8 cellular contexts compared by ENCODE assay signal in genomic region chr9:96449844-96450612, GRCh38. TPM values are rescaled to one million over a fixed set of nuclear protein-coding genes. Genes with fewer than 3 reads are reported as not detected.
DNase-seq lines count a peak whose midpoint lies in the region; ATAC-seq, FAIRE-seq and TF ChIP-seq lines count a peak whose summit lies in the region.

HABP4 (plus strand) TSS chr9:96450169; CDS start chr9:96450280, 111 bp downstream.

- H3K4me3 Mint-ChIP-seq in activated T-helper 1 cell treated with anti-CD3 and anti-CD28 coated beads, Interleukin-12 subunit alpha, Interleukin-12 subunit beta, Interleukin-2, Interleukin-4 antibody, amounts not matched to agents 30 ng/mL and 10 ng/mL and 1 ng/mL, durations not matched to agents 14 hours and 24 hours and 36 hours = peak within 1 kb of the TSS; percentile 87
- peak within 1 kb of the TSS; percentile 90 for H3K4me3 Mint-ChIP-seq in natural killer cell

- intact Hi-C loops in activated T-helper 1 cell treated with anti-CD3 and anti-CD28 coated beads, Interleukin-12 subunit alpha, Interleukin-12 subunit beta, Interleukin-2, Interleukin-4 antibody, amounts not matched to agents 30 ng/mL and 10 ng/mL and 1 ng/mL, durations not matched to agents 14 hours and 24 hours and 36 hours (cut with micrococcal nuclease) = loop anchor here (1.0 to 5.0 kb wide), 5 partner anchors 32 to 205 kb away; partner anchors contain the start of genes PRXL2C and ZNF367
- intact Hi-C loops in natural killer cell (cut with micrococcal nuclease) = loop anchor here (1.0 to 10.0 kb wide), 2 partner anchors 32 to 205 kb away; partner anchors contain the start of genes PRXL2C and ZNF367

- H3K79me2 ChIP-seq in DND-41 (ENCODE audit: insufficient read depth, low read length) (no peaks in the 10 kb centered on the region), GM23248 (ENCODE audit: insufficient read depth) (peaks cover 45% of the 10 kb centered on the region), Karpas-422 (ENCODE audit: low read length) (no peaks in the 10 kb centered on the region), fibroblast of lung (ENCODE audit: control insufficient read depth, insufficient read depth, low read length) (peaks cover 24% of the 10 kb centered on the region)

- H3K9me3 ChIP-seq in DND-41 (ENCODE audit: insufficient read depth, low read length, severe bottlenecking) = no peaks in the 10 kb centered on the region
- no peaks in the 10 kb centered on the region for H3K9me3 ChIP-seq in GM23248 (ENCODE audit: low read depth)
- no peaks in the 10 kb centered on the region for H3K9me3 ChIP-seq in Karpas-422 (ENCODE audit: low read length)
- no peaks in the 10 kb centered on the region for H3K9me3 ChIP-seq in fibroblast of lung (ENCODE audit: control insufficient read depth, insufficient read depth, low read depth, low read length)

- H3K27me3 Mint-ChIP-seq in activated T-helper 1 cell treated with anti-CD3 and anti-CD28 coated beads, Interleukin-12 subunit alpha, Interleukin-12 subunit beta, Interleukin-2, Interleukin-4 antibody, amounts not matched to agents 30 ng/mL and 10 ng/mL and 1 ng/mL, durations not matched to agents 14 hours and 24 hours and 36 hours (ENCODE audit: insufficient read depth) = peaks cover 29% of the 10 kb centered on the region
- H3K27me3 Mint-ChIP-seq in natural killer cell (ENCODE audit: low read depth in 2 of 2) = peaks cover 14 to 28% of the 10 kb centered on the region in 2 donors

- ATAC-seq in DND-41 (ENCODE audit: insufficient read depth, low read depth) (peak; percentile 97), natural killer cell (peak; percentile 94 to 98 (median 94))

- no peaks in the 10 kb centered on the region for H3K27me3 ChIP-seq in DND-41 (ENCODE audit: insufficient read depth, low read length, poor library complexity)
- no peaks in the 10 kb centered on the region for H3K27me3 ChIP-seq in GM23248 (replicated peaks; ENCODE audit: insufficient read depth)
- H3K27me3 ChIP-seq in Karpas-422 (ENCODE audit: low read length) = no peaks in the 10 kb centered on the region
- H3K27me3 ChIP-seq in fibroblast of lung (ENCODE audit: control insufficient read depth, insufficient read depth, low read length) = no peaks in the 10 kb centered on the region

- peak within 1 kb of the TSS; percentile 94 for H2AFZ ChIP-seq in DND-41 (ENCODE audit: low read depth, low read length)
- peak within 1 kb of the TSS; percentile 93 for H2AFZ ChIP-seq in GM23248
- H2AFZ ChIP-seq in Karpas-422 (ENCODE audit: low read length) = peak within 1 kb of the TSS; percentile 99
- peak within 1 kb of the TSS; percentile 99 for H2AFZ ChIP-seq in fibroblast of lung (ENCODE audit: low read length)

- H4K20me1 ChIP-seq in DND-41 (ENCODE audit: insufficient read depth, low read length) = no peaks in the 10 kb centered on the region
- no peaks in the 10 kb centered on the region for H4K20me1 ChIP-seq in GM23248 (ENCODE audit: insufficient read depth)
- no peaks in the 10 kb centered on the region for H4K20me1 ChIP-seq in Karpas-422 (ENCODE audit: insufficient read depth, low read depth, low read length)
- no peaks in the 10 kb centered on the region for H4K20me1 ChIP-seq in fibroblast of lung (ENCODE audit: control insufficient read depth, extremely low read depth, insufficient read depth, low read length)

- H3K4me1 ChIP-seq in DND-41 (ENCODE audit: insufficient read depth, low read length) = peaks cover 21% of the 10 kb centered on the region
- H3K4me1 ChIP-seq in GM23248 (ENCODE audit: insufficient read depth) = peaks cover 11% of the 10 kb centered on the region
- peaks cover 13% of the 10 kb centered on the region for H3K4me1 ChIP-seq in Karpas-422 (ENCODE audit: low read length)
- H3K4me1 ChIP-seq in fibroblast of lung (ENCODE audit: control insufficient read depth, extremely low read depth, insufficient read depth, low read length) = peaks cover 2% of the 10 kb centered on the region

- peaks cover 4% of the 10 kb centered on the region; the same call in 1 of the 2 replicates for H3F3A ChIP-seq in GM23248 (ENCODE audit: insufficient read depth)

- in situ Hi-C loops in GM23248 (cut with MboI) = no loop called here

- H3K27ac Mint-ChIP-seq in activated T-helper 1 cell treated with anti-CD3 and anti-CD28 coated beads, Interleukin-12 subunit alpha, Interleukin-12 subunit beta, Interleukin-2, Interleukin-4 antibody, amounts not matched to agents 30 ng/mL and 10 ng/mL and 1 ng/mL, durations not matched to agents 14 hours and 24 hours and 36 hours = peak within 1 kb of the TSS; percentile 55
- H3K27ac Mint-ChIP-seq in natural killer cell = peak within 1 kb of the TSS; percentile 32 to 71

- TF ChIP-seq CTCF in DND-41 (IDR thresholded peaks at IDR 0.05; ENCODE audit: borderline replicate concordance, extremely low read depth, low read length, poor library complexity, severe bottlenecking) (no peak), fibroblast of lung (conservative IDR thresholded peaks at IDR 0.05 in 1 of 2, IDR thresholded peaks at IDR 0.05 in 1 of 2; ENCODE audit: low read depth in 1 of 2, low read length in 2 of 2) (no peak), natural killer cell (IDR thresholded peaks at IDR 0.05) (no peak)

- H3K4me2 ChIP-seq in DND-41 (ENCODE audit: insufficient read depth, low read length) = peak within 1 kb of the TSS; percentile 98
- H3K4me2 ChIP-seq in GM23248 (ENCODE audit: unreplicated experiment) = peak within 1 kb of the TSS; percentile 89
- peak within 1 kb of the TSS; percentile 94 for H3K4me2 ChIP-seq in Karpas-422 (ENCODE audit: low read depth, low read length, poor library complexity, severe bottlenecking)
- H3K4me2 ChIP-seq in fibroblast of lung (ENCODE audit: extremely low read depth, insufficient read depth, low read length) = peak within 1 kb of the TSS; percentile 94

- no peaks in the 10 kb centered on the region for H3K36me3 ChIP-seq in DND-41 (ENCODE audit: insufficient read depth, low read length)
- no peaks in the 10 kb centered on the region for H3K36me3 ChIP-seq in GM23248 (ENCODE audit: low read depth)
- H3K36me3 ChIP-seq in Karpas-422 (ENCODE audit: insufficient read depth, low read length) = no peaks in the 10 kb centered on the region
- no peaks in the 10 kb centered on the region for H3K36me3 ChIP-seq in fibroblast of lung (ENCODE audit: control insufficient read depth, insufficient read depth, low read length)

- no peaks in the 10 kb centered on the region for H3K9me3 Mint-ChIP-seq in activated T-helper 1 cell treated with anti-CD3 and anti-CD28 coated beads, Interleukin-12 subunit alpha, Interleukin-12 subunit beta, Interleukin-2, Interleukin-4 antibody, amounts not matched to agents 30 ng/mL and 10 ng/mL and 1 ng/mL, durations not matched to agents 14 hours and 24 hours and 36 hours
- no peaks in the 10 kb centered on the region for H3K9me3 Mint-ChIP-seq in natural killer cell

- peaks cover 2% of the 10 kb centered on the region for H3K36me3 Mint-ChIP-seq in activated T-helper 1 cell treated with anti-CD3 and anti-CD28 coated beads, Interleukin-12 subunit alpha, Interleukin-12 subunit beta, Interleukin-2, Interleukin-4 antibody, amounts not matched to agents 30 ng/mL and 10 ng/mL and 1 ng/mL, durations not matched to agents 14 hours and 24 hours and 36 hours (ENCODE audit: low read depth)
- H3K36me3 Mint-ChIP-seq in natural killer cell = no peaks in the 10 kb centered on the region

- H3K27ac ChIP-seq in DND-41 (ENCODE audit: low read length) (peak within 1 kb of the TSS; percentile 44; the same call in 1 of the 2 replicates), GM23248 (peak within 1 kb of the TSS; percentile 73), Karpas-422 (ENCODE audit: low read length) (no peak within 1 kb of the TSS), fibroblast of lung (ENCODE audit: insufficient read depth, low read length) (peak within 1 kb of the TSS; percentile 88)

- H3K9me2 ChIP-seq in GM23248 (ENCODE audit: insufficient read depth) (no peaks in the 10 kb centered on the region), Karpas-422 (replicated peaks; ENCODE audit: insufficient read depth, low read length) (no peaks in the 10 kb centered on the region)

- H3K4me1 Mint-ChIP-seq in activated T-helper 1 cell treated with anti-CD3 and anti-CD28 coated beads, Interleukin-12 subunit alpha, Interleukin-12 subunit beta, Interleukin-2, Interleukin-4 antibody, amounts not matched to agents 30 ng/mL and 10 ng/mL and 1 ng/mL, durations not matched to agents 14 hours and 24 hours and 36 hours (ENCODE audit: low read depth) = peaks cover 23% of the 10 kb centered on the region
- H3K4me1 Mint-ChIP-seq in natural killer cell = peaks cover 6 to 25% of the 10 kb centered on the region in 2 donors

- peak within 1 kb of the TSS; percentile 61 for H3K9ac ChIP-seq in DND-41 (ENCODE audit: low read depth, low read length)
- H3K9ac ChIP-seq in GM23248 = peak within 1 kb of the TSS; percentile 84
- H3K9ac ChIP-seq in Karpas-422 (ENCODE audit: low read length) = peak within 1 kb of the TSS; percentile 71
- H3K9ac ChIP-seq in fibroblast of lung (ENCODE audit: insufficient read depth, low read length) = peak within 1 kb of the TSS; percentile 84

- 0 to 1% methylated on average over 51 to 62 of the region's 108 CpGs for WGBS in GM23248 (ENCODE audit: low coverage in 1 of 2, low lambda C conversion rate in 2 of 2, missing lambda C conversion rate in 2 of 2), 2 experiments

- no peak for FAIRE-seq in RCC 7860 (lab: Jason Lieb, UNC)

- DNase-seq in DND-41 (peak; percentile 91), GM23248 (peak; percentile 99), Karpas-422 (peak; percentile 97), RCC 7860 (ENCODE audit: low spot score) (peak; percentile 89), fibroblast of lung (ENCODE audit: low read depth in 2 of 2) (peak; percentile 89 to 92), natural killer cell (peak; percentile 96)
- peak; percentile 94 for DNase-seq in activated T-helper 1 cell treated with anti-CD3 and anti-CD28 coated beads, Interleukin-12 subunit alpha, Interleukin-12 subunit beta, Interleukin-2, Interleukin-4 antibody, amounts not matched to agents 30 ng/mL and 10 ng/mL and 1 ng/mL, durations not matched to agents 14 hours and 24 hours and 36 hours (ENCODE audit: low spot score)
- peak; percentile 90 to 94 (median 92) for DNase-seq in stimulated activated naive CD4-positive, alpha-beta T cell (lab: John Stamatoyannopoulos, UW)

- H3K4me3 ChIP-seq in DND-41 (ENCODE audit: low read depth in 1 of 2, low read length in 2 of 2) (peak within 1 kb of the TSS; percentile 29 to 74; a peak in 3 of 4 replicates), GM23248 (peak within 1 kb of the TSS; percentile 83), Karpas-422 (ENCODE audit: low read length) (peak within 1 kb of the TSS; percentile 71), fibroblast of lung (replicated peaks in 1 of 4; ENCODE audit: control extremely low read depth in 1 of 4, insufficient read depth in 1 of 4, low read depth in 3 of 4, low read length in 4 of 4) (peak within 1 kb of the TSS; percentile 50 to 82 (median 72))

RNA-seq across cellular contexts. Expression of gene HABP4, which starts in this region (rescaled TPM):
- 10.4 and 13.2 TPM in 2 replicates for total RNA-seq in GM23248 (2014; rRNA removed; shearing (Covaris generic))
- 15.7 and 17.2 TPM in 2 replicates for polyA plus RNA-seq in GM23248 (2016; fragmentation: Nextera tagmentation; extraction: Ambion mirVana)
- total RNA-seq in Karpas-422 (2014; rRNA removed; shearing (Covaris generic); ENCODE audit: low replicate concordance) = 1.8 and 7.3 TPM in 2 replicates
- total RNA-seq in activated T-helper 1 cell treated with anti-CD3 and anti-CD28 coated beads, Interleukin-12 subunit alpha, Interleukin-12 subunit beta, Interleukin-2, Interleukin-4 antibody, amounts not matched to agents 30 ng/mL and 10 ng/mL and 1 ng/mL, durations not matched to agents 14 hours and 24 hours and 36 hours = 10.8 and 11.1 TPM in 2 replicates
- total RNA-seq in fibroblast of lung = 18.2 and 31.4 TPM in 2 replicates
- 28.7 and 35.6 TPM in 2 replicates for polyA plus RNA-seq in fibroblast of lung
- polyA plus RNA-seq in fibroblast of lung (2012) = 30.6 and 38.9 TPM in 2 replicates
- 2.2 and 9.3 TPM in 2 replicates for polyA minus RNA-seq in fibroblast of lung (ENCODE audit: low replicate concordance)
- total RNA-seq in natural killer cell = 1 to 10 TPM; 3.0 to 3.9 (median 3.6) TPM
